In genomic region chr11:61866231-61866957, GRCh38 we compare ENCODE assay signal across 1 cellular context.
TF ChIP-seq lines count a peak whose summit lies in the region.

No MANE protein-coding gene starts in this region.

TF ChIP-seq in HepG2, 621 proteins besides CTCF, POLR2A, EP300 and RAD21:
- no peak for TF ChIP-seq RXRA (CRISPR knock-in tag; IDR thresholded peaks at IDR 0.05)
- no peak for TF ChIP-seq ZNF12 (CRISPR knock-in tag; IDR thresholded peaks at IDR 0.05)
- peak; percentile 23 for TF ChIP-seq AGO2 (optimal IDR thresholded peaks at IDR 0.05; ENCODE audit: low read depth, low read length)
